ENCODE assay signal across 23 cellular contexts in genomic region chr16:27980076-27980775, GRCh38.
DNase-seq lines count a peak whose midpoint lies in the region; ATAC-seq and TF ChIP-seq lines count a peak whose summit lies in the region.
"Had no signal": no experiment of that assay in that cellular context is flagged by ENCODE, and none has a peak within 500 bp of the region (broad histone marks: within the 10 kb centered on the region; RNA-seq: fewer than 3 reads in every experiment).

No MANE protein-coding gene starts in this region.

- no peak overlapping the region for H3K4me2 ChIP-seq in mesendoderm (ENCODE audit: low read length)

- no peak overlapping the region for H3K56ac ChIP-seq in mesendoderm (ENCODE audit: low read length)

- no peaks in the 10 kb centered on the region for H3K79me2 ChIP-seq in mesendoderm (ENCODE audit: control insufficient read depth, insufficient read depth, low read length)

- H3K4me3 ChIP-seq in WERI-Rb-1 (ENCODE audit: low read depth, low read length) (no peak overlapping the region), mesendoderm (ENCODE audit: low read length) (no peak overlapping the region)
- H3K4me3 ChIP-seq: heart right ventricle, Peyer's patch, suprapubic skin, uterus had no signal

- H2AK5ac ChIP-seq in mesendoderm (ENCODE audit: low read length) = no peak overlapping the region

- H3K23ac ChIP-seq in mesendoderm (ENCODE audit: low read length) = no peak overlapping the region

- no peaks in the 10 kb centered on the region for H3K36me3 Mint-ChIP-seq in activated T-cell treated with anti-CD3 and anti-CD28 coated beads, Interleukin-2, amount 50 U/mL, for 4 hours (ENCODE audit: insufficient read depth)
- H3K36me3 Mint-ChIP-seq: naive thymus-derived CD4-positive, alpha-beta T cell; stimulated activated naive B cell treated with anti-CD40 and anti-IgM and Interleukin-4, amounts not matched to agents 10 μg/mL and 1 μg/mL and 100 μg/mL, for 72 hours had no signal

- no peaks in the 10 kb centered on the region for H3K4me1 Mint-ChIP-seq in activated T-cell treated with anti-CD3 and anti-CD28 coated beads, Interleukin-2, amount 50 U/mL, for 4 hours (ENCODE audit: low read depth)
- H3K4me1 Mint-ChIP-seq: activated CD4-positive, alpha-beta T cell treated with anti-CD3 and anti-CD28 coated beads, Interleukin-2, amount 10 ng/mL, durations not matched to agents 7 days and 5 days; stimulated activated naive B cell treated with anti-CD40 and anti-IgM and Interleukin-4, amounts not matched to agents 10 μg/mL and 1 μg/mL and 100 μg/mL, for 72 hours had no signal

- no peak overlapping the region for H3K4me3 Mint-ChIP-seq in activated T-cell treated with anti-CD3 and anti-CD28 coated beads, Interleukin-2, amount 50 U/mL, for 4 hours
- H3K4me3 Mint-ChIP-seq: activated CD4-positive, alpha-beta T cell treated with anti-CD3 and anti-CD28 coated beads, Interleukin-2, amount 10 ng/mL, durations not matched to agents 7 days and 5 days; naive thymus-derived CD4-positive, alpha-beta T cell; stimulated activated naive B cell treated with anti-CD40 and anti-IgM and Interleukin-4, amounts not matched to agents 10 μg/mL and 1 μg/mL and 100 μg/mL, for 72 hours; T-helper 1 cell treated with Interleukin-12 subunit alpha and Interleukin-12 subunit beta and Interleukin-4 antibody, amounts not matched to agents 30 μg/mL and 1 μg/mL, for 36 hours had no signal

- H4K5ac ChIP-seq in mesendoderm (ENCODE audit: low read length) = no peak overlapping the region

- peaks cover 4% of the 10 kb centered on the region for H3K9me3 ChIP-seq in WERI-Rb-1 (ENCODE audit: severe bottlenecking)
- H3K9me3 ChIP-seq: Peyer's patch, suprapubic skin, uterus had no signal

- no peak overlapping the region for H4K8ac ChIP-seq in mesendoderm (ENCODE audit: low read depth, low read length)

- H3K18ac ChIP-seq in mesendoderm (ENCODE audit: low read length) = no peak overlapping the region

- H3K36me3 ChIP-seq in WERI-Rb-1 (no peaks in the 10 kb centered on the region), mesendoderm (ENCODE audit: control insufficient read depth, insufficient read depth, low read length) (no peaks in the 10 kb centered on the region)
- H3K36me3 ChIP-seq: heart right ventricle, Peyer's patch, suprapubic skin, uterus had no signal

- no peak overlapping the region for H3K4ac ChIP-seq in mesendoderm (ENCODE audit: low read depth, low read length)

- no peak overlapping the region for H2BK5ac ChIP-seq in mesendoderm (ENCODE audit: low read length)

- peak; percentile 85 for DNase-seq in DMS 273 treated with DMSO at 0.1 percent for 48 hours (lab: John Stamatoyannopoulos, UW)
- peak; percentile 79 for DNase-seq in NCI-H1694 (lab: John Stamatoyannopoulos, UW)
- DNase-seq in WERI-Rb-1 = peak; percentile 51
- DNase-seq in mesendoderm = peak; percentile 15
- DNase-seq in activated T-cell treated with anti-CD3 and anti-CD28 coated beads, Interleukin-2, amount 50 U/mL, for 4 hours = no peak
- no peak for DNase-seq in stimulated activated CD4-positive, alpha-beta T cell treated with anti-CD3 and anti-CD28 coated beads, Interleukin-2, amount 100 ng/mL, for 24 hours
- DNase-seq: activated CD4-positive, alpha-beta T cell treated with anti-CD3 and anti-CD28 coated beads, Interleukin-2, amount 10 ng/mL, durations not matched to agents 7 days and 5 days; Calu3; effector CD4-positive, alpha-beta T cell; heart right ventricle; naive thymus-derived CD4-positive, alpha-beta T cell; NCI-H1092; NCI-H1930; NCI-H2227 treated with DMSO at 0.1 percent for 48 hours; stimulated activated CD4-positive, alpha-beta T cell treated with anti-CD3 and anti-CD28 coated beads, Interleukin-4, amount 100 ng/mL, for 24 hours; stimulated activated naive B cell treated with anti-CD40 and anti-IgM and Interleukin-4, amounts not matched to agents 10 μg/mL and 1 μg/mL and 100 μg/mL, for 72 hours; uterus had no signal

- peaks cover 22% of the 10 kb centered on the region for H3K27me3 Mint-ChIP-seq in activated T-cell treated with anti-CD3 and anti-CD28 coated beads, Interleukin-2, amount 50 U/mL, for 4 hours (ENCODE audit: low read depth)

- TF ChIP-seq CTCF in WERI-Rb-1 (IDR thresholded peaks at IDR 0.05; ENCODE audit: low read depth, low read length) = peak; percentile 19; the same call in 1 of the 2 replicates

- H2BK120ac ChIP-seq in mesendoderm (ENCODE audit: low read depth, low read length) = no peak overlapping the region

- H3K4me1 ChIP-seq in mesendoderm (ENCODE audit: control insufficient read depth, low read depth, low read length) = no peaks in the 10 kb centered on the region
- H3K4me1 ChIP-seq: Peyer's patch, suprapubic skin, uterus had no signal

- peaks cover 3% of the 10 kb centered on the region for H3K9me3 Mint-ChIP-seq in activated T-cell treated with anti-CD3 and anti-CD28 coated beads, Interleukin-2, amount 50 U/mL, for 4 hours
- H3K9me3 Mint-ChIP-seq: activated T-helper 2 cell treated with anti-CD3 and anti-CD28 coated beads, Interferon-gamma antibody, Interleukin-2, Interleukin-4, amounts not matched to agents 10 μg/mL and 5 μg/mL and 100 μg/mL, durations not matched to agents 14 hours and 24 hours and 36 hours had no signal

- no peak overlapping the region for H3K9ac ChIP-seq in mesendoderm (ENCODE audit: low read length)

- H3K79me1 ChIP-seq in mesendoderm (ENCODE audit: low read length) = no peaks in the 10 kb centered on the region

- H3K27me3 ChIP-seq in WERI-Rb-1 (ENCODE audit: insufficient read depth, low read depth, severe bottlenecking) (no peaks in the 10 kb centered on the region), mesendoderm (ENCODE audit: insufficient read depth, low read length, poor library complexity) (no peaks in the 10 kb centered on the region)
- H3K27me3 ChIP-seq: heart right ventricle, Peyer's patch, suprapubic skin, uterus had no signal

- WGBS in mesendoderm (ENCODE audit: extremely low coverage, insufficient coverage, low lambda C conversion rate) = no CpG with 5 or more reads among the region's 11 CpGs

- ATAC-seq in activated T-cell treated with anti-CD3 and anti-CD28 coated beads, Interleukin-2, amount 50 U/mL, for 4 hours = no peak
- no peak for ATAC-seq in HG02571 (IDR thresholded peaks at IDR 0.05; ENCODE audit: unreplicated experiment)
- ATAC-seq: HCT116; naive thymus-derived CD4-positive, alpha-beta T cell; stimulated activated naive B cell treated with anti-CD40 and anti-IgM and Interleukin-4, amounts not matched to agents 10 μg/mL and 1 μg/mL and 100 μg/mL, for 72 hours had no signal

- no peak overlapping the region for H3K27ac ChIP-seq in WERI-Rb-1
- H3K27ac ChIP-seq in mesendoderm (ENCODE audit: low read depth, low read length) = no peak overlapping the region
- H3K27ac ChIP-seq: Peyer's patch, suprapubic skin, uterus had no signal

- H2BK15ac ChIP-seq in mesendoderm (replicated peaks; ENCODE audit: low read depth) = no peak overlapping the region

Comparison
In these comparisons a context has a peak if more than half of its experiments do, and no peak if none do; other contexts are left out.
1. DNase-seq: peak in DMS 273 treated with DMSO at 0.1 percent for 48 hours (single experiment), NCI-H1694 (single experiment), WERI-Rb-1 (single experiment) and mesendoderm (single experiment); none in activated T-cell treated with anti-CD3 and anti-CD28 coated beads, Interleukin-2, amount 50 U/mL, for 4 hours (single experiment) and stimulated activated CD4-positive, alpha-beta T cell treated with anti-CD3 and anti-CD28 coated beads, Interleukin-2, amount 100 ng/mL, for 24 hours (0 of 2).